ENCODE assay signal across 1 cellular context in the genomic region with DNA sequence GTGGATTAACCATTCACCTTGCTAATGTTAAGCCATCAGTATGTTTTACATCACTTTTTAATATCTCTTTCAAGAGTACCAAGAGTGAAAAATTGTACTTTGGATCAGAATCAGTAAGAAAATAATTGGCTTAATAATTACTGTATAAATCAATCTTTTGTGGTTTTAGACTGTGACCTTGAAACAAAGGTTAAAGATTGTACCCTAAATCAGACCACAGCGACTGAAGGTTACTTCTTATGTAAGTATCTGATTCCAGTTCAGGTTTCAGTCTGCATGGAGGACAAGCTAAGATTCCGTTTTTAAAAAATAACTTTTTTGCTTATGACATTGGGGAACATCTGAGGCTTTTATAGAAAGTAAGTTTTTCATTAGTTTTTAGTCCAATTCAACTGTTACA.
TF ChIP-seq lines count a peak whose summit lies in the region.

No MANE protein-coding gene starts in this region.

TF ChIP-seq in WTC11, 78 proteins besides CTCF, POLR2A, EP300 and RAD21 (continued from another document):
- TF ChIP-seq, protein P1, sequence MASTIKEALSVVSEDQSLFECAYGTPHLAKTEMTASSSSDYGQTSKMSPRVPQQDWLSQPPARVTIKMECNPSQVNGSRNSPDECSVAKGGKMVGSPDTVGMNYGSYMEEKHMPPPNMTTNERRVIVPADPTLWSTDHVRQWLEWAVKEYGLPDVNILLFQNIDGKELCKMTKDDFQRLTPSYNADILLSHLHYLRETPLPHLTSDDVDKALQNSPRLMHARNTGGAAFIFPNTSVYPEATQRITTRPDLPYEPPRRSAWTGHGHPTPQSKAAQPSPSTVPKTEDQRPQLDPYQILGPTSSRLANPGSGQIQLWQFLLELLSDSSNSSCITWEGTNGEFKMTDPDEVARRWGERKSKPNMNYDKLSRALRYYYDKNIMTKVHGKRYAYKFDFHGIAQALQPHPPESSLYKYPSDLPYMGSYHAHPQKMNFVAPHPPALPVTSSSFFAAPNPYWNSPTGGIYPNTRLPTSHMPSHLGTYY (CRISPR knock-in tag; IDR thresholded peaks at IDR 0.05): no peak
- TF ChIP-seq ZNF263 (CRISPR knock-in tag; IDR thresholded peaks at IDR 0.05; ENCODE audit: low read depth) (no peak), ZNF317 (CRISPR knock-in tag; IDR thresholded peaks at IDR 0.05; ENCODE audit: borderline replicate concordance, low read depth) (no peak)
